Comparison of ENCODE assay signal across 1 cellular context in the genomic region with DNA sequence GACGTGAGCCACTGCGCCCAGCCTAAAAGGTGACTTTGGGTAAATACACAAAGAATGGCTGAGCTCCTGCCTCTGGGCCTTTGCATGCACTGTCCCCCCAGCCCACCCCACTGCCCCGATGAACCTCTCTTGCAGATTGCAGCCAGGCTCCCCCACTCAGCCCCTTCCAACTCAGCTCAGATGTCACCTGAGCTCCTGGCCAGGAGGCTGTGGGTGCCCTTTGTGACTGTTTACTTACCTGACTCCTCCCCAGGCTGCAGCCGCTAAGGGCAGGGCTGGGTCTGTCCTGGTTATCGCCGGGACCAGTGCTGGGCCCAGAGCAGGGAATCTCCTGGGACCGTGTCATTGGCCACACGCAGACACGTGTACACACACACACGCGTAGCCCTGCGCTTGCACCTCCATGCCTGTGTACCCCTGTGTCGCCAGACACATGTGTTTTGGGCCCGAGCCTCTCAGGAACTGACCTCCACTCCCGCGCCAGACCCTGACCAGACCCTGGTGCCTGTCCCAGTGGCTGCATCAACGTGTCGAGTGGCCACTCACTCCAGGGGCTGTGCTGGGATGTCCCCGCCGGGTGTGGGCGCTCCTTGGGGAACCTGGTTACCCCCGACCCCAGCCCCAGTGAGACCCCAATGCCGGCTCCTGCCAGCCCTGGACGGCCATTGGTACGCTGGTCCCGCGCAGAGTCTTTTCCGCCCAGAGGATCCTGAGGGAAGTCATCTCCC.
TF ChIP-seq lines count a peak whose summit lies in the region.

No MANE protein-coding gene starts in this region.

TF ChIP-seq in HepG2, 621 proteins besides CTCF, POLR2A, EP300 and RAD21 (continued from another document and continues in another):
- TF ChIP-seq ZBTB26 (CRISPR knock-in tag; IDR thresholded peaks at IDR 0.05; ENCODE audit: borderline replicate concordance) = no peak
- no peak for TF ChIP-seq GTF2F1 (IDR thresholded peaks at IDR 0.05; ENCODE audit: low read length)
- TF ChIP-seq, protein P1, sequence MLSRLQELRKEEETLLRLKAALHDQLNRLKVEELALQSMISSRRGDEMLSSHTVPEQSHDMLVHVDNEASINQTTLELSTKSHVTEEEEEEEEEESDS (CRISPR knock-in tag; IDR thresholded peaks at IDR 0.05; ENCODE audit: borderline replicate concordance) = no peak
- no peak for TF ChIP-seq MAFK (conservative IDR thresholded peaks at IDR 0.05 in 1 of 2, IDR thresholded peaks at IDR 0.05 in 1 of 2; ENCODE audit: low read length in 2 of 2)
- TF ChIP-seq, protein P2, sequence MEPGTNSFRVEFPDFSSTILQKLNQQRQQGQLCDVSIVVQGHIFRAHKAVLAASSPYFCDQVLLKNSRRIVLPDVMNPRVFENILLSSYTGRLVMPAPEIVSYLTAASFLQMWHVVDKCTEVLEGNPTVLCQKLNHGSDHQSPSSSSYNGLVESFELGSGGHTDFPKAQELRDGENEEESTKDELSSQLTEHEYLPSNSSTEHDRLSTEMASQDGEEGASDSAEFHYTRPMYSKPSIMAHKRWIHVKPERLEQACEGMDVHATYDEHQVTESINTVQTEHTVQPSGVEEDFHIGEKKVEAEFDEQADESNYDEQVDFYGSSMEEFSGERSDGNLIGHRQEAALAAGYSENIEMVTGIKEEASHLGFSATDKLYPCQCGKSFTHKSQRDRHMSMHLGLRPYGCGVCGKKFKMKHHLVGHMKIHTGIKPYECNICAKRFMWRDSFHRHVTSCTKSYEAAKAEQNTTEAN (CRISPR knock-in tag; conservative IDR thresholded peaks at IDR 0.05) = no peak
- TF ChIP-seq TCF12 (IDR thresholded peaks at IDR 0.05) = no peak
- no peak for TF ChIP-seq TCF12 (CRISPR knock-in tag; IDR thresholded peaks at IDR 0.05)
- TF ChIP-seq FOXA3 (CRISPR knock-in tag; IDR thresholded peaks at IDR 0.05) = peak; percentile 77
- TF ChIP-seq SMAD1 (CRISPR knock-in tag; IDR thresholded peaks at IDR 0.05; ENCODE audit: borderline replicate concordance, low read depth) = no peak
- TF ChIP-seq ZC3H13 (CRISPR knock-in tag; IDR thresholded peaks at IDR 0.05) = no peak
- TF ChIP-seq, protein P3, sequence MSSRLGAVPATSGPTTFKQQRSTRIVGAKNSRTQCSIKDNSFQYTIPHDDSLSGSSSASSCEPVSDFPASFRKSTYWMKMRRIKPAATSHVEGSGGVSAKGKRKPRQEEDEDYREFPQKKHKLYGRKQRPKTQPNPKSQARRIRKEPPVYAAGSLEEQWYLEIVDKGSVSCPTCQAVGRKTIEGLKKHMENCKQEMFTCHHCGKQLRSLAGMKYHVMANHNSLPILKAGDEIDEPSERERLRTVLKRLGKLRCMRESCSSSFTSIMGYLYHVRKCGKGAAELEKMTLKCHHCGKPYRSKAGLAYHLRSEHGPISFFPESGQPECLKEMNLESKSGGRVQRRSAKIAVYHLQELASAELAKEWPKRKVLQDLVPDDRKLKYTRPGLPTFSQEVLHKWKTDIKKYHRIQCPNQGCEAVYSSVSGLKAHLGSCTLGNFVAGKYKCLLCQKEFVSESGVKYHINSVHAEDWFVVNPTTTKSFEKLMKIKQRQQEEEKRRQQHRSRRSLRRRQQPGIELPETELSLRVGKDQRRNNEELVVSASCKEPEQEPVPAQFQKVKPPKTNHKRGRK (CRISPR knock-in tag; IDR thresholded peaks at IDR 0.05) = no peak
- TF ChIP-seq ZNF230 (CRISPR knock-in tag; IDR thresholded peaks at IDR 0.05) = no peak
- no peak for TF ChIP-seq MTF1 (CRISPR knock-in tag; IDR thresholded peaks at IDR 0.05)
- no peak for TF ChIP-seq SNRNP70 (IDR thresholded peaks at IDR 0.05; ENCODE audit: low read depth, low read length)
- TF ChIP-seq MEIS2 (CRISPR knock-in tag; IDR thresholded peaks at IDR 0.05) = no peak
- TF ChIP-seq RCOR2 (CRISPR knock-in tag; IDR thresholded peaks at IDR 0.05) = no peak
- no peak for TF ChIP-seq SP140L (CRISPR knock-in tag; IDR thresholded peaks at IDR 0.05; ENCODE audit: borderline replicate concordance)
- TF ChIP-seq ZNF615 (CRISPR knock-in tag; IDR thresholded peaks at IDR 0.05; ENCODE audit: borderline replicate concordance) = no peak
- no peak for TF ChIP-seq POGZ (CRISPR knock-in tag; IDR thresholded peaks at IDR 0.05)
- TF ChIP-seq, protein P4, sequence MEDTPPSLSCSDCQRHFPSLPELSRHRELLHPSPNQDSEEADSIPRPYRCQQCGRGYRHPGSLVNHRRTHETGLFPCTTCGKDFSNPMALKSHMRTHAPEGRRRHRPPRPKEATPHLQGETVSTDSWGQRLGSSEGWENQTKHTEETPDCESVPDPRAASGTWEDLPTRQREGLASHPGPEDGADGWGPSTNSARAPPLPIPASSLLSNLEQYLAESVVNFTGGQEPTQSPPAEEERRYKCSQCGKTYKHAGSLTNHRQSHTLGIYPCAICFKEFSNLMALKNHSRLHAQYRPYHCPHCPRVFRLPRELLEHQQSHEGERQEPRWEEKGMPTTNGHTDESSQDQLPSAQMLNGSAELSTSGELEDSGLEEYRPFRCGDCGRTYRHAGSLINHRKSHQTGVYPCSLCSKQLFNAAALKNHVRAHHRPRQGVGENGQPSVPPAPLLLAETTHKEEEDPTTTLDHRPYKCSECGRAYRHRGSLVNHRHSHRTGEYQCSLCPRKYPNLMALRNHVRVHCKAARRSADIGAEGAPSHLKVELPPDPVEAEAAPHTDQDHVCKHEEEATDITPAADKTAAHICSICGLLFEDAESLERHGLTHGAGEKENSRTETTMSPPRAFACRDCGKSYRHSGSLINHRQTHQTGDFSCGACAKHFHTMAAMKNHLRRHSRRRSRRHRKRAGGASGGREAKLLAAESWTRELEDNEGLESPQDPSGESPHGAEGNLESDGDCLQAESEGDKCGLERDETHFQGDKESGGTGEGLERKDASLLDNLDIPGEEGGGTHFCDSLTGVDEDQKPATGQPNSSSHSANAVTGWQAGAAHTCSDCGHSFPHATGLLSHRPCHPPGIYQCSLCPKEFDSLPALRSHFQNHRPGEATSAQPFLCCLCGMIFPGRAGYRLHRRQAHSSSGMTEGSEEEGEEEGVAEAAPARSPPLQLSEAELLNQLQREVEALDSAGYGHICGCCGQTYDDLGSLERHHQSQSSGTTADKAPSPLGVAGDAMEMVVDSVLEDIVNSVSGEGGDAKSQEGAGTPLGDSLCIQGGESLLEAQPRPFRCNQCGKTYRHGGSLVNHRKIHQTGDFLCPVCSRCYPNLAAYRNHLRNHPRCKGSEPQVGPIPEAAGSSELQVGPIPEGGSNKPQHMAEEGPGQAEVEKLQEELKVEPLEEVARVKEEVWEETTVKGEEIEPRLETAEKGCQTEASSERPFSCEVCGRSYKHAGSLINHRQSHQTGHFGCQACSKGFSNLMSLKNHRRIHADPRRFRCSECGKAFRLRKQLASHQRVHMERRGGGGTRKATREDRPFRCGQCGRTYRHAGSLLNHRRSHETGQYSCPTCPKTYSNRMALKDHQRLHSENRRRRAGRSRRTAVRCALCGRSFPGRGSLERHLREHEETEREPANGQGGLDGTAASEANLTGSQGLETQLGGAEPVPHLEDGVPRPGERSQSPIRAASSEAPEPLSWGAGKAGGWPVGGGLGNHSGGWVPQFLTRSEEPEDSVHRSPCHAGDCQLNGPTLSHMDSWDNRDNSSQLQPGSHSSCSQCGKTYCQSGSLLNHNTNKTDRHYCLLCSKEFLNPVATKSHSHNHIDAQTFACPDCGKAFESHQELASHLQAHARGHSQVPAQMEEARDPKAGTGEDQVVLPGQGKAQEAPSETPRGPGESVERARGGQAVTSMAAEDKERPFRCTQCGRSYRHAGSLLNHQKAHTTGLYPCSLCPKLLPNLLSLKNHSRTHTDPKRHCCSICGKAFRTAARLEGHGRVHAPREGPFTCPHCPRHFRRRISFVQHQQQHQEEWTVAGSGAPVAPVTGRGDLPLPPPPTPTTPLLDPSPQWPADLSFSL (CRISPR knock-in tag; IDR thresholded peaks at IDR 0.05) = no peak
- no peak; the same call in 1 of the 2 replicates for TF ChIP-seq ZNF768 (CRISPR knock-in tag; IDR thresholded peaks at IDR 0.05)
- TF ChIP-seq, protein P5, sequence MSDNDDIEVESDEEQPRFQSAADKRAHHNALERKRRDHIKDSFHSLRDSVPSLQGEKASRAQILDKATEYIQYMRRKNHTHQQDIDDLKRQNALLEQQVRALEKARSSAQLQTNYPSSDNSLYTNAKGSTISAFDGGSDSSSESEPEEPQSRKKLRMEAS (IDR thresholded peaks at IDR 0.05) = peak; percentile 81
- peak; percentile 53; the same call in 1 of the 2 replicates for TF ChIP-seq ZNF770 (CRISPR knock-in tag; IDR thresholded peaks at IDR 0.05)
- no peak for TF ChIP-seq E2F5 (CRISPR knock-in tag; conservative IDR thresholded peaks at IDR 0.05)
- peak; percentile 41; the same call in 1 of the 2 replicates for TF ChIP-seq ZSCAN21 (CRISPR knock-in tag; IDR thresholded peaks at IDR 0.05; ENCODE audit: borderline replicate concordance)
- no peak for TF ChIP-seq ZNF225 (CRISPR knock-in tag; IDR thresholded peaks at IDR 0.05)
- TF ChIP-seq ZNF782 (CRISPR knock-in tag; IDR thresholded peaks at IDR 0.05; ENCODE audit: borderline replicate concordance) = 0 out of 2 replicates have a peak, but pooled peaks have one; percentile 22
- TF ChIP-seq ZNF34 (CRISPR knock-in tag; IDR thresholded peaks at IDR 0.05; ENCODE audit: borderline replicate concordance) = no peak
- peak; percentile 34; the same call in 1 of the 2 replicates for TF ChIP-seq ESRRA (CRISPR knock-in tag; IDR thresholded peaks at IDR 0.05; ENCODE audit: low read depth)
- peak; percentile 48; the same call in 1 of the 2 replicates for TF ChIP-seq CREB1 (IDR thresholded peaks at IDR 0.05)
- no peak for TF ChIP-seq CREB1 (CRISPR knock-in tag; IDR thresholded peaks at IDR 0.05)
- TF ChIP-seq PHF20 (CRISPR knock-in tag; IDR thresholded peaks at IDR 0.05) = no peak
- no peak for TF ChIP-seq ZNF317 (CRISPR knock-in tag; IDR thresholded peaks at IDR 0.05)
- no peak for TF ChIP-seq ZBTB20 (CRISPR knock-in tag; IDR thresholded peaks at IDR 0.05; ENCODE audit: borderline replicate concordance, low read depth)
- no peak for TF ChIP-seq ZFAT (CRISPR knock-in tag; conservative IDR thresholded peaks at IDR 0.05)
- no peak for TF ChIP-seq KLF11 (CRISPR knock-in tag; IDR thresholded peaks at IDR 0.05)
- TF ChIP-seq KLF12 (CRISPR knock-in tag; IDR thresholded peaks at IDR 0.05; ENCODE audit: borderline replicate concordance) = no peak
- peak; percentile 82; the same call in 1 of the 2 replicates for TF ChIP-seq ZNF563 (CRISPR knock-in tag; IDR thresholded peaks at IDR 0.05)
- TF ChIP-seq, protein P6, sequence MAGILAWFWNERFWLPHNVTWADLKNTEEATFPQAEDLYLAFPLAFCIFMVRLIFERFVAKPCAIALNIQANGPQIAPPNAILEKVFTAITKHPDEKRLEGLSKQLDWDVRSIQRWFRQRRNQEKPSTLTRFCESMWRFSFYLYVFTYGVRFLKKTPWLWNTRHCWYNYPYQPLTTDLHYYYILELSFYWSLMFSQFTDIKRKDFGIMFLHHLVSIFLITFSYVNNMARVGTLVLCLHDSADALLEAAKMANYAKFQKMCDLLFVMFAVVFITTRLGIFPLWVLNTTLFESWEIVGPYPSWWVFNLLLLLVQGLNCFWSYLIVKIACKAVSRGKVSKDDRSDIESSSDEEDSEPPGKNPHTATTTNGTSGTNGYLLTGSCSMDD (CRISPR knock-in tag; IDR thresholded peaks at IDR 0.05) = no peak
- TF ChIP-seq ZNF280B (CRISPR knock-in tag; IDR thresholded peaks at IDR 0.05; ENCODE audit: borderline replicate concordance) = no peak
- peak; percentile 78 for TF ChIP-seq MNT (IDR thresholded peaks at IDR 0.05)
- peak; percentile 60 for TF ChIP-seq YEATS4 (CRISPR knock-in tag; IDR thresholded peaks at IDR 0.05; ENCODE audit: borderline replicate concordance)
- TF ChIP-seq ZNF746 (CRISPR knock-in tag; IDR thresholded peaks at IDR 0.05) = no peak
